28 cellular contexts compared by ENCODE assay signal in the genomic region with DNA sequence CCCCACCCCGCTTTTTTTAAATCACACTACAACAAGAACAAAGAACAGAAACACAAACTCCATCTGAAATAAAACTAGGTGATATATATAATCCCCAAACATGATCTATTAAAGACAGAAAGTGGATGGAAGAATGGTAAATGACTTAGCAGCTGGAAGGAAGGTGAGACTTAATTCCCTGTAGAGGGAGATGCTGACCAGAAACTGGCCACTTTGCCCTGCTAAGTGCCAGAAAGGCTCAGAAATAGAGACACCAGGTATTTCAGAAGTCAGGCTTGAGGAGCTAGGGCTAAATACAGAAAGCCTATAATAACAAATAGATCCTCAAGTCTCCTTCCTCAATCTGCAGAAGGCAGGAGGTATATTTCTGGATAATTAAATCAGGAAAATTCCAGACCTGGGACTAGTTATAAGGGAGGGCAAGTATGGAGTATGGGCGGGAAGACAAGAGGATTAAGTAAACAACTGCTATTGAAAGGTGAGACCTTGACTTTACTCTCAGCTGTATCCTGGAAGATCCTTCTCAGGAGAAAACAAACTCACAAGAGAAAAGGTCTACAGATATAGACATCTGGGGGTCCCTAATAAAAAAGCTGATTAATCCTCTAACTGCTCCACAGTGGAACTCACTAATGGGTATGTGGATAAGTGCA. TPM values are rescaled to one million over a fixed set of nuclear protein-coding genes. Genes with fewer than 3 reads are reported as not detected.
DNase-seq lines count a peak whose midpoint lies in the region; ATAC-seq and TF ChIP-seq lines count a peak whose summit lies in the region.
"Had no signal": no experiment of that assay in that cellular context is flagged by ENCODE, and none has a peak within 500 bp of the region (broad histone marks: within the 10 kb centered on the region; RNA-seq: fewer than 3 reads in every experiment).

No MANE protein-coding gene starts in this region.

- no peaks in the 10 kb centered on the region for H3K27me3 Mint-ChIP-seq in MCF 10A (ENCODE audit: insufficient read depth, unreplicated experiment)
- no peaks in the 10 kb centered on the region for H3K27me3 Mint-ChIP-seq in activated CD4-positive, alpha-beta memory T cell treated with anti-CD3 and anti-CD28 coated beads, Interleukin-2, amount 10 ng/mL, durations not matched to agents 7 days and 5 days
- H3K27me3 Mint-ChIP-seq: activated CD4-positive, alpha-beta T cell treated with anti-CD3 and anti-CD28 coated beads, Interleukin-2, amount 10 ng/mL, durations not matched to agents 24 days and 14 days; activated CD8-positive, alpha-beta memory T cell treated with anti-CD3 and anti-CD28 coated beads, Interleukin-2, amount 10 ng/mL, durations not matched to agents 7 days and 5 days; B cell; stimulated activated naive B cell treated with anti-CD40 and anti-IgM and Interleukin-4, amounts not matched to agents 10 μg/mL and 1 μg/mL and 100 μg/mL, for 72 hours had no signal

- no peaks in the 10 kb centered on the region for H3K9me3 Mint-ChIP-seq in MCF 10A (ENCODE audit: unreplicated experiment)
- no peaks in the 10 kb centered on the region for H3K9me3 Mint-ChIP-seq in activated CD4-positive, alpha-beta memory T cell treated with anti-CD3 and anti-CD28 coated beads, Interleukin-2, amount 10 ng/mL, durations not matched to agents 7 days and 5 days
- H3K9me3 Mint-ChIP-seq: activated CD4-positive, alpha-beta T cell treated with anti-CD3 and anti-CD28 coated beads, Interleukin-2, amount 10 ng/mL, durations not matched to agents 24 days and 14 days; stimulated activated naive B cell treated with anti-CD40 and anti-IgM and Interleukin-4, amounts not matched to agents 10 μg/mL and 1 μg/mL and 100 μg/mL, for 72 hours had no signal

- no peaks in the 10 kb centered on the region for H3K36me3 ChIP-seq in breast epithelium
- H3K36me3 ChIP-seq: adrenal gland, brain microvascular endothelial cell, prostate gland, thoracic aorta had no signal

- H3K4me1 Mint-ChIP-seq in MCF 10A (ENCODE audit: insufficient read depth, unreplicated experiment): peaks cover 14% of the 10 kb centered on the region
- H3K4me1 Mint-ChIP-seq in activated CD4-positive, alpha-beta memory T cell treated with anti-CD3 and anti-CD28 coated beads, Interleukin-2, amount 10 ng/mL, durations not matched to agents 7 days and 5 days: no peaks in the 10 kb centered on the region
- H3K4me1 Mint-ChIP-seq: activated CD8-positive, alpha-beta memory T cell treated with anti-CD3 and anti-CD28 coated beads, Interleukin-2, amount 10 ng/mL, durations not matched to agents 7 days and 5 days had no signal

- ATAC-seq in left colon (peak; percentile 71), GM19023 (IDR thresholded peaks at IDR 0.05; ENCODE audit: unreplicated experiment) (no peak)
- ATAC-seq: activated CD8-positive, alpha-beta memory T cell treated with anti-CD3 and anti-CD28 coated beads, Interleukin-2, amount 10 ng/mL, durations not matched to agents 7 days and 5 days; foreskin keratinocyte; HCT116; heart right ventricle; stimulated activated naive B cell treated with anti-CD40 and anti-IgM and Interleukin-4, amounts not matched to agents 10 μg/mL and 1 μg/mL and 100 μg/mL, for 72 hours had no signal

- H3K27me3 ChIP-seq in breast epithelium: no peaks in the 10 kb centered on the region
- H3K27me3 ChIP-seq: adrenal gland, brain microvascular endothelial cell, esophagus muscularis mucosa, foreskin keratinocyte, heart right ventricle, sigmoid colon, vagina had no signal

- peaks cover 12% of the 10 kb centered on the region for H3K36me3 Mint-ChIP-seq in MCF 10A (ENCODE audit: insufficient read depth, unreplicated experiment)
- peaks cover 38% of the 10 kb centered on the region for H3K36me3 Mint-ChIP-seq in activated CD4-positive, alpha-beta memory T cell treated with anti-CD3 and anti-CD28 coated beads, Interleukin-2, amount 10 ng/mL, durations not matched to agents 7 days and 5 days (ENCODE audit: low read depth)

- no peak overlapping the region for H3K4me3 ChIP-seq in breast epithelium
- H3K4me3 ChIP-seq: adrenal gland, esophagus muscularis mucosa, heart right ventricle, prostate gland, sigmoid colon, thoracic aorta, vagina had no signal

- no peaks in the 10 kb centered on the region for H3K9me3 ChIP-seq in breast epithelium
- H3K9me3 ChIP-seq: adrenal gland, esophagus muscularis mucosa, prostate gland, sigmoid colon, thoracic aorta, vagina had no signal

- intact Hi-C loops in MCF 10A (cut with micrococcal nuclease) (no loop called here), breast epithelium (cut with DNase I; ENCODE audit: low total_unique reads) (no loop called here), left colon (cut with DNase I, micrococcal nuclease) (no loop called here)

- CTCF ChIA-PET in MCF 10A (lab: Yijun Ruan, JAX): interaction anchor here (0.6 to 2.5 kb wide), 4 partner anchors 8 to 157 kb away, joined by 3 to 11 read pairs (median 4); no protein-coding TSS in a partner anchor
- CTCF ChIA-PET in activated CD4-positive, alpha-beta memory T cell treated with anti-CD3 and anti-CD28 coated beads, Interleukin-2, amount 10 ng/mL, durations not matched to agents 7 days and 5 days (lab: Charles Lee): interaction anchor here (0.7 to 1.8 kb wide), 2 partner anchors 10 to 157 kb away, joined by 3 to 4 read pairs; no protein-coding TSS in a partner anchor

- H3K27ac Mint-ChIP-seq in MCF 10A (ENCODE audit: low read depth, unreplicated experiment): peak overlapping the region; percentile 85
- H3K27ac Mint-ChIP-seq in activated CD4-positive, alpha-beta memory T cell treated with anti-CD3 and anti-CD28 coated beads, Interleukin-2, amount 10 ng/mL, durations not matched to agents 7 days and 5 days: no peak overlapping the region
- H3K27ac Mint-ChIP-seq: activated CD4-positive, alpha-beta T cell treated with anti-CD3 and anti-CD28 coated beads, Interleukin-2, amount 10 ng/mL, durations not matched to agents 24 days and 14 days; activated CD8-positive, alpha-beta memory T cell treated with anti-CD3 and anti-CD28 coated beads, Interleukin-2, amount 10 ng/mL, durations not matched to agents 7 days and 5 days; B cell had no signal

- DNase-seq in MCF 10A (ENCODE audit: unreplicated experiment) (no peak), breast epithelium (ENCODE audit: low spot score in 2 of 2) (no peak), NCI-H510A treated with DMSO at 0.1 percent for 48 hours (lab: John Stamatoyannopoulos, UW) (peak; percentile 27), left colon (no peak), dermis blood vessel endothelial cell (no peak), GM19238 (ENCODE audit: insufficient read length, low spot score) (no peak)
- no peak for DNase-seq in activated CD4-positive, alpha-beta memory T cell treated with anti-CD3 and anti-CD28 coated beads, Interleukin-2, amount 10 ng/mL, durations not matched to agents 7 days and 5 days
- DNase-seq: activated CD4-positive, alpha-beta T cell treated with anti-CD3 and anti-CD28 coated beads, Interleukin-2, amount 10 ng/mL, durations not matched to agents 24 days and 14 days; activated CD8-positive, alpha-beta memory T cell treated with anti-CD3 and anti-CD28 coated beads, Interleukin-2, amount 10 ng/mL, durations not matched to agents 7 days and 5 days; activated T-cell treated with anti-CD3 and anti-CD28 coated beads, Interleukin-2, amount 50 U/mL, for 48 hours; foreskin keratinocyte; heart right ventricle; MV-4-11; NCI-H1694; NCI-H526; sigmoid colon; stimulated activated CD4-positive, alpha-beta T cell treated with anti-CD3 and anti-CD28 coated beads, Interleukin-4, amount 100 ng/mL, for 24 hours; stimulated activated naive B cell treated with anti-CD40 and anti-IgM and Interleukin-4, amounts not matched to agents 10 μg/mL and 1 μg/mL and 100 μg/mL, for 72 hours had no signal

- no peak overlapping the region for H3K27ac ChIP-seq in breast epithelium
- H3K27ac ChIP-seq: adrenal gland, brain microvascular endothelial cell, esophagus muscularis mucosa, foreskin keratinocyte, heart right ventricle, prostate gland, sigmoid colon, thoracic aorta, vagina, VCaP had no signal

- no TSS peak for BruUV-seq in MCF 10A (replicated peaks; lab: Mats Ljungman, UMichigan)

- TF ChIP-seq CTCF in MCF 10A (IDR thresholded peaks at IDR 0.05; ENCODE audit: unreplicated experiment) (no peak), breast epithelium (IDR thresholded peaks at IDR 0.05) (no peak)

- no peak overlapping the region for H3K4me3 Mint-ChIP-seq in MCF 10A (ENCODE audit: unreplicated experiment)
- no peak overlapping the region for H3K4me3 Mint-ChIP-seq in activated CD4-positive, alpha-beta memory T cell treated with anti-CD3 and anti-CD28 coated beads, Interleukin-2, amount 10 ng/mL, durations not matched to agents 7 days and 5 days
- H3K4me3 Mint-ChIP-seq: activated CD4-positive, alpha-beta T cell treated with anti-CD3 and anti-CD28 coated beads, Interleukin-2, amount 10 ng/mL, durations not matched to agents 24 days and 14 days; activated CD8-positive, alpha-beta memory T cell treated with anti-CD3 and anti-CD28 coated beads, Interleukin-2, amount 10 ng/mL, durations not matched to agents 7 days and 5 days; B cell; stimulated activated naive B cell treated with anti-CD40 and anti-IgM and Interleukin-4, amounts not matched to agents 10 μg/mL and 1 μg/mL and 100 μg/mL, for 72 hours had no signal

- H3K4me1 ChIP-seq in breast epithelium: no peaks in the 10 kb centered on the region
- H3K4me1 ChIP-seq: foreskin keratinocyte, heart right ventricle, prostate gland, sigmoid colon, vagina had no signal

- TF ChIP-seq POLR2A in breast epithelium (IDR thresholded peaks at IDR 0.05): no peak

- POLR2A ChIA-PET in MCF 10A (lab: Yijun Ruan, JAX): interaction anchor here (0.6 to 0.7 kb wide), 2 partner anchors 8 to 32 kb away, joined by 3 read pairs; partner anchors contain the start of gene MTRF1
- POLR2A ChIA-PET in activated CD4-positive, alpha-beta memory T cell treated with anti-CD3 and anti-CD28 coated beads, Interleukin-2, amount 10 ng/mL, durations not matched to agents 7 days and 5 days (lab: Charles Lee): no interaction called here

RNA-seq across cellular contexts. Expression of gene MTRF1, which starts 32.2 kb away (rescaled TPM):
- total RNA-seq in MCF 10A (2022) (10.3 and 11.7 TPM in 2 replicates), breast epithelium (10 to 100 TPM; 10.4 to 18.6 (median 12.8) TPM), left colon (10 to 100 TPM; 11.4 to 14.9 TPM), dermis blood vessel endothelial cell (11.7 and 14.5 TPM in 2 replicates)
- total RNA-seq in activated CD4-positive, alpha-beta memory T cell treated with anti-CD3 and anti-CD28 coated beads, Interleukin-2, amount 10 ng/mL, durations not matched to agents 7 days and 5 days: 10 to 100 TPM; 17.9 to 20.0 TPM

RNA-seq across cellular contexts. Expression of gene KBTBD7, which starts 36.8 kb away (rescaled TPM):
- 1.4 and 1.8 TPM in 2 replicates for total RNA-seq in MCF 10A (2022)
- 10 to 100 TPM in 1 of 3 donors, 1 to 10 TPM in 2; 5.4 to 15.5 (median 7.9) TPM for total RNA-seq in breast epithelium
- total RNA-seq in left colon: 1 to 10 TPM; 5.5 to 6.5 TPM
- total RNA-seq in dermis blood vessel endothelial cell: 7.3 and 9.0 TPM in 2 replicates
- total RNA-seq in activated CD4-positive, alpha-beta memory T cell treated with anti-CD3 and anti-CD28 coated beads, Interleukin-2, amount 10 ng/mL, durations not matched to agents 7 days and 5 days: 1 to 10 TPM; 8.1 to 8.4 TPM
